ENCODE assay signal across 1 cellular context in the genomic region with DNA sequence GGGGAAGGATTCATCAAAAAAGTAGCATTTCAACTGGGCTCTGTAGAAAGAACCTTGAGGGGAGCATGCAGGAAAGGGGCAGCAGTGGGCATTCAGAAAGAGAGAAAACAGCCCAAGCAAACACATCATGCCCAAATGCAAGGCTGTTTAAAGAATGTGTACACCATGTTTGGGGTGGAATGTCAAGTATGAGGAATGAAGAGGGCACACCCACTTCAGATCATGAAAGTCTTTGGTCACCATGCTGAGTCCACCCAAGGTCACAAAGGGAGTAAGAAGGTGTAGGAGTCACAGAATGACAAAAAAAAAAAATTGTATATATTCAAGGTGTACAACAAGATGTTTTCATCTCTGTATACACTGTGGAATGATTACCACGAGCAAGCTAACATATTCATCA.
TF ChIP-seq lines count a peak whose summit lies in the region.

No MANE protein-coding gene starts in this region.

TF ChIP-seq in GM12878, 131 proteins besides CTCF, POLR2A, EP300 and RAD21:
- TF ChIP-seq MXI1 (IDR thresholded peaks at IDR 0.05; ENCODE audit: low read depth, low read length) (no peak), PAX8 (IDR thresholded peaks at IDR 0.05) (no peak), RB1 (IDR thresholded peaks at IDR 0.05; ENCODE audit: borderline replicate concordance) (no peak), ZNF384 (IDR thresholded peaks at IDR 0.05; ENCODE audit: borderline replicate concordance, low read depth, low read length) (no peak), ESRRA (IDR thresholded peaks at IDR 0.05; ENCODE audit: low read length) (no peak), MYB (IDR thresholded peaks at IDR 0.05; ENCODE audit: borderline replicate concordance, low read depth, low read length) (no peak), SREBF1 (IDR thresholded peaks at IDR 0.05; ENCODE audit: low read length) (no peak), SMAD1 (IDR thresholded peaks at IDR 0.05; ENCODE audit: low read depth, partially characterized antibody) (no peak), HDAC6 (IDR thresholded peaks at IDR 0.05; ENCODE audit: unreplicated experiment) (no peak)
- TF ChIP-seq, protein P1, sequence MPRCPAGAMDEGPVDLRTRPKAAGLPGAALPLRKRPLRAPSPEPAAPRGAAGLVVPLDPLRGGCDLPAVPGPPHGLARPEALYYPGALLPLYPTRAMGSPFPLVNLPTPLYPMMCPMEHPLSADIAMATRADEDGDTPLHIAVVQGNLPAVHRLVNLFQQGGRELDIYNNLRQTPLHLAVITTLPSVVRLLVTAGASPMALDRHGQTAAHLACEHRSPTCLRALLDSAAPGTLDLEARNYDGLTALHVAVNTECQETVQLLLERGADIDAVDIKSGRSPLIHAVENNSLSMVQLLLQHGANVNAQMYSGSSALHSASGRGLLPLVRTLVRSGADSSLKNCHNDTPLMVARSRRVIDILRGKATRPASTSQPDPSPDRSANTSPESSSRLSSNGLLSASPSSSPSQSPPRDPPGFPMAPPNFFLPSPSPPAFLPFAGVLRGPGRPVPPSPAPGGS (IDR thresholded peaks at IDR 0.05; ENCODE audit: borderline replicate concordance, insufficient read depth, low read depth, low read length, poor library complexity, severe bottlenecking): no peak
- TF ChIP-seq, protein P2, sequence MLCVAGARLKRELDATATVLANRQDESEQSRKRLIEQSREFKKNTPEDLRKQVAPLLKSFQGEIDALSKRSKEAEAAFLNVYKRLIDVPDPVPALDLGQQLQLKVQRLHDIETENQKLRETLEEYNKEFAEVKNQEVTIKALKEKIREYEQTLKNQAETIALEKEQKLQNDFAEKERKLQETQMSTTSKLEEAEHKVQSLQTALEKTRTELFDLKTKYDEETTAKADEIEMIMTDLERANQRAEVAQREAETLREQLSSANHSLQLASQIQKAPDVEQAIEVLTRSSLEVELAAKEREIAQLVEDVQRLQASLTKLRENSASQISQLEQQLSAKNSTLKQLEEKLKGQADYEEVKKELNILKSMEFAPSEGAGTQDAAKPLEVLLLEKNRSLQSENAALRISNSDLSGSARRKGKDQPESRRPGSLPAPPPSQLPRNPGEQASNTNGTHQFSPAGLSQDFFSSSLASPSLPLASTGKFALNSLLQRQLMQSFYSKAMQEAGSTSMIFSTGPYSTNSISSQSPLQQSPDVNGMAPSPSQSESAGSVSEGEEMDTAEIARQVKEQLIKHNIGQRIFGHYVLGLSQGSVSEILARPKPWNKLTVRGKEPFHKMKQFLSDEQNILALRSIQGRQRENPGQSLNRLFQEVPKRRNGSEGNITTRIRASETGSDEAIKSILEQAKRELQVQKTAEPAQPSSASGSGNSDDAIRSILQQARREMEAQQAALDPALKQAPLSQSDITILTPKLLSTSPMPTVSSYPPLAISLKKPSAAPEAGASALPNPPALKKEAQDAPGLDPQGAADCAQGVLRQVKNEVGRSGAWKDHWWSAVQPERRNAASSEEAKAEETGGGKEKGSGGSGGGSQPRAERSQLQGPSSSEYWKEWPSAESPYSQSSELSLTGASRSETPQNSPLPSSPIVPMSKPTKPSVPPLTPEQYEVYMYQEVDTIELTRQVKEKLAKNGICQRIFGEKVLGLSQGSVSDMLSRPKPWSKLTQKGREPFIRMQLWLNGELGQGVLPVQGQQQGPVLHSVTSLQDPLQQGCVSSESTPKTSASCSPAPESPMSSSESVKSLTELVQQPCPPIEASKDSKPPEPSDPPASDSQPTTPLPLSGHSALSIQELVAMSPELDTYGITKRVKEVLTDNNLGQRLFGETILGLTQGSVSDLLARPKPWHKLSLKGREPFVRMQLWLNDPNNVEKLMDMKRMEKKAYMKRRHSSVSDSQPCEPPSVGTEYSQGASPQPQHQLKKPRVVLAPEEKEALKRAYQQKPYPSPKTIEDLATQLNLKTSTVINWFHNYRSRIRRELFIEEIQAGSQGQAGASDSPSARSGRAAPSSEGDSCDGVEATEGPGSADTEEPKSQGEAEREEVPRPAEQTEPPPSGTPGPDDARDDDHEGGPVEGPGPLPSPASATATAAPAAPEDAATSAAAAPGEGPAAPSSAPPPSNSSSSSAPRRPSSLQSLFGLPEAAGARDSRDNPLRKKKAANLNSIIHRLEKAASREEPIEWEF (IDR thresholded peaks at IDR 0.05; ENCODE audit: insufficient replicate concordance, low read depth, low read length): no peak
